7 cellular contexts compared by ENCODE assay signal in genomic region chr1:54944610-54945392, GRCh38. TPM values are rescaled to one million over a fixed set of nuclear protein-coding genes. Genes with fewer than 3 reads are reported as not detected.
DNase-seq lines count a peak whose midpoint lies in the region; ATAC-seq and TF ChIP-seq lines count a peak whose summit lies in the region.

No MANE protein-coding gene starts in this region.

- peak; percentile 84 for TF ChIP-seq CTCF in GM13977 (IDR thresholded peaks at IDR 0.05; ENCODE audit: extremely low read depth, insufficient read depth, missing control alignments)
- peak; percentile 67 for TF ChIP-seq CTCF in mucosa of descending colon (IDR thresholded peaks at IDR 0.05)

- intact Hi-C loops in mucosa of descending colon (cut with DNase I, micrococcal nuclease), result no loop called here

- ATAC-seq in mucosa of descending colon, result peak; percentile 89

- in situ Hi-C loops in GM13977 (cut with MboI; ENCODE audit: low pct_unique_long_range_greater_than_20kb, low sequenced_read_pairs, unreplicated experiment), result no loop called here

- no peak overlapping the region for H3K4me3 ChIP-seq in mucosa of descending colon

- peak; percentile 74 for DNase-seq in GM13977 (ENCODE audit: low spot score)
- DNase-seq in HT-29 (ENCODE audit: low spot score), result peak; percentile 82
- peak; percentile 42 for DNase-seq in NOMO-1 treated with dmso at 0.1 percent for 144 hours (lab: John Stamatoyannopoulos, UW; ENCODE audit: unreplicated experiment)
- peak; percentile 21 for DNase-seq in activated CD8-positive, alpha-beta memory T cell treated with anti-CD3 and anti-CD28 coated beads, Interleukin-2, amount 50 U/mL, for 24 hours (ENCODE audit: extremely low read depth)
- DNase-seq in epidermal melanocyte (ENCODE audit: insufficient read length, low spot score), result peak; percentile 80
- DNase-seq in mucosa of descending colon, result peak; percentile 63 to 84 (median 72)
- peak; percentile 31 to 53 for DNase-seq in stimulated activated CD8-positive, alpha-beta memory T cell treated with anti-CD3 and anti-CD28 coated beads, Interleukin-2, amount 100 ng/mL, for 48 hours (ENCODE audit: low read depth in 2 of 2)

- peaks cover 3% of the 10 kb centered on the region for H3K4me1 ChIP-seq in mucosa of descending colon (ENCODE audit: low read depth)

- no peaks in the 10 kb centered on the region for H3K36me3 ChIP-seq in mucosa of descending colon (ENCODE audit: low read depth)

- no peaks in the 10 kb centered on the region for H3K9me3 ChIP-seq in mucosa of descending colon

RNA-seq across cellular contexts. Expression of gene TMEM61, which starts 35.6 kb away (rescaled TPM):
- 3.0 and 4.8 TPM in 2 replicates for total RNA-seq in HT-29 (2014; rRNA removed; shearing (Covaris generic))
- 10 to 100 TPM in 1 of 3 donors, 1 to 10 TPM in 2; 4.9 to 17.9 (median 8.5) TPM for total RNA-seq in mucosa of descending colon

RNA-seq across cellular contexts. Expression of gene BSND, which starts 53.9 kb away (rescaled TPM):
- total RNA-seq in HT-29 (2014; rRNA removed; shearing (Covaris generic)), result 0.10 TPM in 1 of 2 replicates, not detected in the other
- total RNA-seq in mucosa of descending colon, result not detected

RNA-seq across cellular contexts. Expression of gene DHCR24, which starts 57.8 kb away (rescaled TPM):
- total RNA-seq in HT-29 (2014; rRNA removed; shearing (Covaris generic)), result 316 and 325 TPM in 2 replicates
- 100 to 1,000 TPM; 101 to 271 (median 197) TPM for total RNA-seq in mucosa of descending colon

Comparison
In these comparisons a context has a peak if more than half of its experiments do, and no peak if none do; other contexts are left out.
1. DNase-seq: peak in every context shown above with its lines; median percentile 82 in HT-29; 80 in epidermal melanocyte; 74 in GM13977; 72 in mucosa of descending colon; 42 in NOMO-1 treated with dmso at 0.1 percent for 144 hours; 42 in stimulated activated CD8-positive, alpha-beta memory T cell treated with anti-CD3 and anti-CD28 coated beads, Interleukin-2, amount 100 ng/mL, for 48 hours; 21 in activated CD8-positive, alpha-beta memory T cell treated with anti-CD3 and anti-CD28 coated beads, Interleukin-2, amount 50 U/mL, for 24 hours.